ENCODE assay signal across 9 cellular contexts in genomic region chr6:26533532-26533931, GRCh38. TPM values are rescaled to one million over a fixed set of nuclear protein-coding genes. Genes with fewer than 3 reads are reported as not detected.
DNase-seq lines count a peak whose midpoint lies in the region; ATAC-seq, FAIRE-seq and TF ChIP-seq lines count a peak whose summit lies in the region.
"Had no signal": no experiment of that assay in that cellular context is flagged by ENCODE, and none has a peak within 500 bp of the region (broad histone marks: within the 10 kb centered on the region; RNA-seq: fewer than 3 reads in every experiment).

No MANE protein-coding gene starts in this region.

- peak overlapping the region; percentile 79 for H3K4me2 ChIP-seq in A549

- H3K9me3 Mint-ChIP-seq in IgD-negative memory B cell: peaks cover 0 to 3% (median 0%) of the 10 kb centered on the region in 3 donors
- H3K9me3 Mint-ChIP-seq in chondrocyte (ENCODE audit: low read depth): no peaks in the 10 kb centered on the region
- H3K9me3 Mint-ChIP-seq in naive B cell: peaks cover 0 to 11% (median 0%) of the 10 kb centered on the region in 7 donors

- no peak for TF ChIP-seq EP300 in A549 (IDR thresholded peaks at IDR 0.05)

- TF ChIP-seq POLR2A in A549 (IDR thresholded peaks at IDR 0.05; ENCODE audit: low read length): no peak

- CTCF ChIA-PET in A549 (lab: Yijun Ruan, JAX): interaction anchor here (0.8 to 2.9 kb wide), 5 partner anchors 12 to 192 kb away, joined by 4 to 9 read pairs (median 7); no protein-coding TSS in a partner anchor

- H3K27ac ChIP-seq in A549: peak overlapping the region; percentile 91 to 100

- peak overlapping the region; percentile 97 to 99 (median 99) for H3K4me3 Mint-ChIP-seq in IgD-negative memory B cell
- peak overlapping the region; percentile 94 for H3K4me3 Mint-ChIP-seq in chondrocyte (ENCODE audit: unreplicated experiment)
- peak overlapping the region; percentile 95 to 99 (median 96) for H3K4me3 Mint-ChIP-seq in naive B cell

- no peak for FAIRE-seq in A549 (lab: Jason Lieb, UNC)

- POLR2A ChIA-PET in A549 (lab: Yijun Ruan, JAX): interaction anchor here (0.8 to 1.6 kb wide), 7 partner anchors 11 to 350 kb away, joined by 3 to 11 read pairs (median 3); a partner anchor contains a TSS

- H3K27me3 Mint-ChIP-seq in IgD-negative memory B cell (no peaks in the 10 kb centered on the region), chondrocyte (ENCODE audit: low read depth) (no peaks in the 10 kb centered on the region), naive B cell (peaks cover 0 to 9% (median 8%) of the 10 kb centered on the region in 3 donors)

- H3K36me3 Mint-ChIP-seq in IgD-negative memory B cell (peaks cover 3% of the 10 kb centered on the region), chondrocyte (ENCODE audit: low read depth) (no peaks in the 10 kb centered on the region), naive B cell (peaks cover 0 to 10% of the 10 kb centered on the region in 2 donors)

- ATAC-seq in A549 (no peak), naive B cell (ENCODE audit: low read depth in 2 of 2) (no peak), HG02798 (IDR thresholded peaks at IDR 0.05; ENCODE audit: poor library complexity, unreplicated experiment) (no peak), GM19324 (IDR thresholded peaks at IDR 0.05; ENCODE audit: low FRiP score, unreplicated experiment) (no peak), HG03521 (IDR thresholded peaks at IDR 0.05; ENCODE audit: unreplicated experiment) (no peak)

- H3K27ac Mint-ChIP-seq in IgD-negative memory B cell (peak overlapping the region; percentile 67 to 99 (median 99)), chondrocyte (ENCODE audit: unreplicated experiment) (peak overlapping the region; percentile 88), naive B cell (peak overlapping the region in 3 of 6 donors; percentile 97 to 100 (median 99))

- peaks cover 28 to 42% (median 31%) of the 10 kb centered on the region in 3 donors for H3K4me1 Mint-ChIP-seq in IgD-negative memory B cell
- peaks cover 36% of the 10 kb centered on the region for H3K4me1 Mint-ChIP-seq in chondrocyte (ENCODE audit: low read depth)
- peaks cover 44 to 51% (median 51%) of the 10 kb centered on the region in 3 donors for H3K4me1 Mint-ChIP-seq in naive B cell

- TF ChIP-seq CTCF in A549 (IDR thresholded peaks at IDR 0.05) (no peak), chondrocyte (IDR thresholded peaks at IDR 0.05) (no peak)

- WGBS in A549 (ENCODE audit: missing lambda C conversion rate): 0% methylated on average over 1 of the region's 1 CpG

- no peaks in the 10 kb centered on the region for H3K9me3 ChIP-seq in A549

- H3K4me3 ChIP-seq in A549: peak overlapping the region; percentile 63

- peaks cover 36% of the 10 kb centered on the region for H3K4me1 ChIP-seq in A549

- no peak for TF ChIP-seq RAD21 in A549 (conservative IDR thresholded peaks at IDR 0.05 in 1 of 2, IDR thresholded peaks at IDR 0.05 in 1 of 2)

- no peak for DNase-seq in A549 (ENCODE audit: low read depth in 1 of 2, low spot score in 1 of 2)
- DNase-seq in chondrocyte (ENCODE audit: low spot score): no peak
- DNase-seq in naive B cell: no peak
- DNase-seq in HK-2 (ENCODE audit: unreplicated experiment): no peak

TF ChIP-seq in A549, 52 proteins besides CTCF, POLR2A, EP300 and RAD21:
- TF ChIP-seq MAFK (IDR thresholded peaks at IDR 0.05; ENCODE audit: partially characterized antibody): peak; percentile 23
- TF ChIP-seq JUN (IDR thresholded peaks at IDR 0.05): no peak

RNA-seq across cellular contexts. Expression of gene HMGN4, which starts 4.6 kb away (rescaled TPM):
- polyA plus RNA-seq in A549 (2011; rRNA removed): 59.0 and 62.9 TPM in 2 replicates
- polyA plus RNA-seq in A549 (2012; cell fraction: cytosol; rRNA removed): 28.7 and 30.1 TPM in 2 replicates
- 10.3 and 11.7 TPM in 2 replicates for polyA plus RNA-seq in A549 (2012; cell fraction: nucleus; rRNA removed)
- 52.8 to 55.0 TPM (median 53.0 TPM) in 3 replicates for polyA plus RNA-seq in A549 (2017; fragmentation: RNase III; extraction: RNeasy Plus Mini Kit Qiagen cat#74134 plus additional on column Dnase treatment)
- 15.7 and 16.9 TPM in 2 replicates for polyA minus RNA-seq in A549 (2011; rRNA and poly(A)+ RNA removed)
- 120 TPM for polyA plus RNA-seq in IgD-negative memory B cell
- total RNA-seq in chondrocyte: 44.7 to 50.1 TPM (median 47.3 TPM) in 3 replicates
- polyA plus RNA-seq in naive B cell (ENCODE audit: low read depth in 6 of 6): 100 to 1,000 TPM; 127 to 198 (median 172) TPM

RNA-seq across cellular contexts. Expression of gene BTN1A1, which starts 33.4 kb away (rescaled TPM):
- polyA plus RNA-seq in A549 (2011; rRNA removed) (not detected in 2 replicates), A549 (2017; fragmentation: RNase III; extraction: RNeasy Plus Mini Kit Qiagen cat#74134 plus additional on column Dnase treatment) (not detected in 3 replicates), IgD-negative memory B cell (3.7 TPM), naive B cell (ENCODE audit: low read depth in 6 of 6) (under 1 TPM in 2 of 6 donors, not detected in 4; 0.19 to 0.25 TPM)
- 0.01 TPM in 1 of 2 replicates, not detected in the other for polyA plus RNA-seq in A549 (2012; cell fraction: cytosol; rRNA removed)
- polyA plus RNA-seq in A549 (2012; cell fraction: nucleus; rRNA removed): 0.02 TPM in 1 of 2 replicates, not detected in the other
- polyA minus RNA-seq in A549 (2011; rRNA and poly(A)+ RNA removed): not detected in 2 replicates
- not detected in 3 replicates for total RNA-seq in chondrocyte
- polyA plus RNA-seq: adipose tissue had no signal
